ENCODE assay signal across 16 cellular contexts in the genomic region with DNA sequence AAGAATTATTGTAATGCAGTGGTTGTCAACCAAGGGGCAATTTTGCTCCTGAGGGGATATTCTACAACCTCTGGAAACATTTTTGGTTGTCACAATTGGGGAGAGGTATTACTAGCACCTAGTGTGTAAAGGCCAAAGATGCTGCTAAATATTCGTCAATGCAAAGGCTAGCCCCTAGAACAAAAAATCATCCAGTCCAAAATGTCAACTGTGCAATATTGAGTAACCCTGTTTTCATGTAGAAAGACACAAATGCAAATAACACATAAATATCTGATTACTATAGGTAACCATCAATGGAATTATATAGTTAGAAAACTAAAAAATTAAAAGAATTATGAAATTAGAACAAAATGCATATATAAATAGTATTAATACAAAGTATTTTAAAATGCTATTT. TPM values are rescaled to one million over a fixed set of nuclear protein-coding genes. Genes with fewer than 3 reads are reported as not detected.
DNase-seq lines count a peak whose midpoint lies in the region; ATAC-seq, FAIRE-seq and TF ChIP-seq lines count a peak whose summit lies in the region.
"Had no signal": no experiment of that assay in that cellular context is flagged by ENCODE, and none has a peak within 500 bp of the region (broad histone marks: within the 10 kb centered on the region; RNA-seq: fewer than 3 reads in every experiment).

No MANE protein-coding gene starts in this region.

- no peak overlapping the region for H2AK5ac ChIP-seq in mesenchymal stem cell (ENCODE audit: low read length, severe bottlenecking)

- TF ChIP-seq EP300 in HepG2 (IDR thresholded peaks at IDR 0.05; ENCODE audit: low read depth in 2 of 2, low read length in 2 of 2) (no peak), HepG2 (CRISPR knock-in tag; IDR thresholded peaks at IDR 0.05; ENCODE audit: borderline replicate concordance) (no peak)

- no peak overlapping the region for H4K91ac ChIP-seq in mesenchymal stem cell (ENCODE audit: low read length)

- no peak overlapping the region for H4K8ac ChIP-seq in mesenchymal stem cell (ENCODE audit: low read length)

- H2BK120ac ChIP-seq in mesenchymal stem cell (ENCODE audit: low read depth, low read length): no peak overlapping the region

- H3K14ac ChIP-seq in mesenchymal stem cell (ENCODE audit: low read length in 2 of 2): no peak overlapping the region

- H3K4me3 Mint-ChIP-seq in activated naive CD8-positive, alpha-beta T cell treated with anti-CD3 and anti-CD28 coated beads, Interleukin-2, amount 50 U/mL, for 24 hours: no peak overlapping the region
- H3K4me3 Mint-ChIP-seq: activated naive CD8-positive, alpha-beta T cell treated with anti-CD3 and anti-CD28 coated beads, Interleukin-2, amount 10 ng/mL, durations not matched to agents 7 days and 5 days; GM23338; naive B cell had no signal

- H3K4me2 ChIP-seq in HepG2 (ENCODE audit: low read depth, low read length) (peak overlapping the region; percentile 46), mesenchymal stem cell (ENCODE audit: low read length, poor library complexity, severe bottlenecking) (no peak overlapping the region)
- H3K4me2 ChIP-seq: GM23338 had no signal

- TF ChIP-seq POLR2A in HepG2 (IDR thresholded peaks at IDR 0.05; ENCODE audit: insufficient read depth in 1 of 2, low read depth in 2 of 2, low read length in 2 of 2) (no peak), right lobe of liver (IDR thresholded peaks at IDR 0.05) (no peak)

- H2BK12ac ChIP-seq in mesenchymal stem cell (ENCODE audit: low read length in 2 of 2): no peak overlapping the region

- H3K27ac ChIP-seq in HepG2 (ENCODE audit: extremely low read length, insufficient read depth, low read length) (peak overlapping the region; percentile 58), right lobe of liver (no peak overlapping the region), mesenchymal stem cell (ENCODE audit: low read length, poor library complexity, severe bottlenecking) (no peak overlapping the region)

- H3K9me3 ChIP-seq in HepG2 (ENCODE audit: low read length) (no peaks in the 10 kb centered on the region), right lobe of liver (no peaks in the 10 kb centered on the region), mesenchymal stem cell (ENCODE audit: control insufficient read depth, low read length) (no peaks in the 10 kb centered on the region)
- H3K9me3 ChIP-seq: Peyer's patch had no signal

- ATAC-seq in HepG2 (peak; percentile 33; the same call in 1 of the 3 replicates), right lobe of liver (no peak), GM18861 (IDR thresholded peaks at IDR 0.05; ENCODE audit: unreplicated experiment) (no peak), HG03159 (IDR thresholded peaks at IDR 0.05; ENCODE audit: unreplicated experiment) (no peak)
- ATAC-seq in activated naive CD8-positive, alpha-beta T cell treated with anti-CD3 and anti-CD28 coated beads, Interleukin-2, amount 50 U/mL, for 24 hours: no peak
- ATAC-seq: GM23338 had no signal

- WGBS in HepG2 (ENCODE audit: low lambda C conversion rate): 0% methylated on average over 1 of the region's 1 CpG
- WGBS in right lobe of liver (ENCODE audit: insufficient coverage, low coverage, low lambda C conversion rate, missing lambda C conversion rate): 0% methylated on average over 1 of the region's 1 CpG
- 60% methylated on average over 1 of the region's 1 CpG for whole genome bisulfite sequencing in mesenchymal stem cell

- no peak overlapping the region for H3K4me3 ChIP-seq in HepG2 (replicated peaks in 1 of 3; ENCODE audit: insufficient read depth in 1 of 3, low read depth in 2 of 3, low read length in 3 of 3)
- no peak overlapping the region for H3K4me3 ChIP-seq in right lobe of liver
- no peak overlapping the region for H3K4me3 ChIP-seq in mesenchymal stem cell (ENCODE audit: insufficient read depth in 1 of 2, low read depth in 1 of 2, low read length in 2 of 2)
- H3K4me3 ChIP-seq: GM23338, Peyer's patch had no signal

- TF ChIP-seq RAD21 in HepG2 (CRISPR knock-in tag; IDR thresholded peaks at IDR 0.05): no peak

- no peak overlapping the region for H3K23ac ChIP-seq in mesenchymal stem cell (ENCODE audit: low read length in 2 of 2)

- in situ Hi-C loops in HepG2 (cut with HindIII; ENCODE audit: extremely low pct_ligation_motif_present, low pct_unique_long_range_greater_than_20kb): no loop called here

- POLR2A ChIA-PET in HepG2 (lab: Yijun Ruan, JAX): no interaction called here

- peaks cover 8% of the 10 kb centered on the region; the same call in 1 of the 2 replicates for H4K20me1 ChIP-seq in HepG2 (ENCODE audit: insufficient read depth, low read length)

- no peaks in the 10 kb centered on the region for H3K9me3 Mint-ChIP-seq in activated naive CD8-positive, alpha-beta T cell treated with anti-CD3 and anti-CD28 coated beads, Interleukin-2, amount 50 U/mL, for 24 hours
- H3K9me3 Mint-ChIP-seq: activated naive CD8-positive, alpha-beta T cell treated with anti-CD3 and anti-CD28 coated beads, Interleukin-2, amount 10 ng/mL, durations not matched to agents 7 days and 5 days; GM23338; naive B cell had no signal

- H3K18ac ChIP-seq in mesenchymal stem cell (ENCODE audit: low read depth in 1 of 2, low read length in 2 of 2): no peak overlapping the region

- H3K4me1 ChIP-seq in HepG2 (ENCODE audit: insufficient read depth, low read length) (peaks cover 51% of the 10 kb centered on the region), right lobe of liver (no peaks in the 10 kb centered on the region), mesenchymal stem cell (ENCODE audit: control insufficient read depth, insufficient read depth, low read depth, low read length) (peaks cover 4% of the 10 kb centered on the region)

- peaks cover 11% of the 10 kb centered on the region for H3K79me2 ChIP-seq in HepG2 (ENCODE audit: insufficient read depth, low read length)

- DNase-seq in HepG2 (ENCODE audit: low spot score) (no peak), right lobe of liver (no peak), mesenchymal stem cell (no peak), HCEC 1CT (no peak)
- DNase-seq in activated naive CD8-positive, alpha-beta T cell treated with anti-CD3 and anti-CD28 coated beads, Interleukin-2, amount 50 U/mL, for 24 hours: no peak
- no peak for DNase-seq in activated CD4-positive, CD25-positive, alpha-beta regulatory T cell (lab: John Stamatoyannopoulos, UW)
- DNase-seq: activated naive CD8-positive, alpha-beta T cell treated with anti-CD3 and anti-CD28 coated beads, Interleukin-2, amount 10 ng/mL, durations not matched to agents 7 days and 5 days; DMS153; kidney glomerular epithelial cell; naive B cell; NCI-H2081 treated with DMSO at 0.1 percent for 48 hours; NCI-H69; Peyer's patch had no signal

- H3K4ac ChIP-seq in mesenchymal stem cell (ENCODE audit: low read depth in 1 of 2, low read length in 2 of 2): peak overlapping the region in 1 of 2 experiments; percentile 24

- intact Hi-C loops in HepG2 (cut with micrococcal nuclease; ENCODE audit: unreplicated experiment) (loop anchor here (2.0 kb wide), 1 partner anchor 26 kb away; a partner anchor contains a TSS), right lobe of liver (cut with DNase I) (no loop called here)

- peak overlapping the region; percentile 82 for H3K27ac Mint-ChIP-seq in activated naive CD8-positive, alpha-beta T cell treated with anti-CD3 and anti-CD28 coated beads, Interleukin-2, amount 50 U/mL, for 24 hours
- H3K27ac Mint-ChIP-seq: activated naive CD8-positive, alpha-beta T cell treated with anti-CD3 and anti-CD28 coated beads, Interleukin-2, amount 10 ng/mL, durations not matched to agents 7 days and 5 days; GM23338 had no signal

- no peak for TF ChIP-seq CTCF in HepG2 (CRISPR knock-in tag; IDR thresholded peaks at IDR 0.05)
- no peak for TF ChIP-seq CTCF in right lobe of liver (IDR thresholded peaks at IDR 0.05)

- H3K9ac ChIP-seq in HepG2 (ENCODE audit: insufficient read depth, low read depth, low read length) (no peak overlapping the region), mesenchymal stem cell (ENCODE audit: low read length) (peak overlapping the region; percentile 49)

- peaks cover 32% of the 10 kb centered on the region for H3K36me3 Mint-ChIP-seq in activated naive CD8-positive, alpha-beta T cell treated with anti-CD3 and anti-CD28 coated beads, Interleukin-2, amount 50 U/mL, for 24 hours (ENCODE audit: low read depth)

- no peak for FAIRE-seq in HepG2 (lab: Jason Lieb, UNC)

- H2AFZ ChIP-seq in HepG2 (ENCODE audit: low read length) (no peak overlapping the region), mesenchymal stem cell (ENCODE audit: low read depth, low read length) (no peak overlapping the region)
- H2AFZ ChIP-seq: GM23338 had no signal

- H3K36me3 ChIP-seq in HepG2 (replicated peaks in 1 of 2; ENCODE audit: control insufficient read depth in 1 of 2, insufficient read depth in 2 of 2, low read length in 2 of 2): peaks cover 0 to 28% of the 10 kb centered on the region in 2 experiments; a peak in 2 of 5 replicates
- H3K36me3 ChIP-seq in right lobe of liver: peaks cover 0 to 4% (median 0%) of the 10 kb centered on the region in 4 donors
- H3K36me3 ChIP-seq in mesenchymal stem cell (ENCODE audit: control insufficient read depth in 1 of 2, insufficient read depth in 2 of 2, low read depth in 1 of 2, low read length in 2 of 2): peaks cover 0 to 9% of the 10 kb centered on the region in 2 experiments
- H3K36me3 ChIP-seq: Peyer's patch had no signal

- no TSS peak for BruUV-seq in HepG2 (replicated peaks; lab: Mats Ljungman, UMichigan)

- H3K79me1 ChIP-seq in mesenchymal stem cell (replicated peaks; ENCODE audit: low read length, poor library complexity, severe bottlenecking): peaks cover 11% of the 10 kb centered on the region

- H3K27me3 ChIP-seq in HepG2 (ENCODE audit: control insufficient read depth in 1 of 2, insufficient read depth in 2 of 2, low read length in 2 of 2) (no peaks in the 10 kb centered on the region), right lobe of liver (no peaks in the 10 kb centered on the region), mesenchymal stem cell (ENCODE audit: control insufficient read depth in 1 of 2, insufficient read depth in 1 of 2, low read length in 2 of 2) (no peaks in the 10 kb centered on the region)
- H3K27me3 ChIP-seq: Peyer's patch had no signal

- peaks cover 86% of the 10 kb centered on the region for H3K4me1 Mint-ChIP-seq in activated naive CD8-positive, alpha-beta T cell treated with anti-CD3 and anti-CD28 coated beads, Interleukin-2, amount 50 U/mL, for 24 hours

- CTCF ChIA-PET in HepG2 (lab: Yijun Ruan, JAX; ENCODE audit: low intra/inter-chr PET ratio, low total read pairs): no interaction called here

- no peak overlapping the region for H2BK15ac ChIP-seq in mesenchymal stem cell (ENCODE audit: low read depth, poor library complexity, severe bottlenecking)

- H3K27me3 Mint-ChIP-seq in activated naive CD8-positive, alpha-beta T cell treated with anti-CD3 and anti-CD28 coated beads, Interleukin-2, amount 50 U/mL, for 24 hours: no peaks in the 10 kb centered on the region
- H3K27me3 Mint-ChIP-seq: activated naive CD8-positive, alpha-beta T cell treated with anti-CD3 and anti-CD28 coated beads, Interleukin-2, amount 10 ng/mL, durations not matched to agents 7 days and 5 days; naive B cell had no signal

- no peak overlapping the region for H2BK5ac ChIP-seq in mesenchymal stem cell (ENCODE audit: low read depth, low read length, poor library complexity, severe bottlenecking)

RNA-seq across cellular contexts. Expression of a gene that starts 26.1 kb away (rescaled TPM):
- total RNA-seq in HepG2 (2016; rRNA removed; fragmentation: Illumina TruSeq; extraction: Trizol) (17.5 and 24.6 TPM in 2 replicates), right lobe of liver (10 to 100 TPM in 5 of 6 experiments, 1 to 10 TPM in 1; 7.2 to 20.9 (median 10.6) TPM)
- 8.6 and 11.6 TPM in 2 replicates for total RNA-seq in HepG2 (2016; cell fraction: cytosol; rRNA removed; fragmentation: Illumina TruSeq; extraction: Trizol; ENCODE audit: low read depth)
- total RNA-seq in HepG2 (2016; cell fraction: insoluble cytoplasmic fraction; rRNA removed; fragmentation: Illumina TruSeq; extraction: Trizol): 16.8 and 25.9 TPM in 2 replicates
- 22.1 and 23.1 TPM in 2 replicates for total RNA-seq in HepG2 (2016; cell fraction: membrane; rRNA removed; fragmentation: Illumina TruSeq; extraction: Trizol)
- 26.1 and 27.7 TPM in 2 replicates for total RNA-seq in HepG2 (2016; cell fraction: nucleus; rRNA removed; fragmentation: Illumina TruSeq; extraction: Trizol)
- polyA plus RNA-seq in HepG2 (2011; rRNA removed): 21.8 and 24.6 TPM in 2 replicates
- 7.3 and 15.5 TPM in 2 replicates for polyA plus RNA-seq in HepG2 (2011; cell fraction: cytosol; rRNA removed)
- polyA plus RNA-seq in HepG2 (2011; cell fraction: nucleus; rRNA removed): 19.7 and 20.4 TPM in 2 replicates
- 22.5 and 23.9 TPM in 2 replicates for polyA plus RNA-seq in HepG2 (2012)
- 23.7 and 24.5 TPM in 2 replicates for polyA plus RNA-seq in HepG2 (2016; cell fraction: cytosol; fragmentation: Illumina TruSeq; extraction: Trizol; ENCODE audit: low read depth)
- 17.6 and 19.8 TPM in 2 replicates for polyA plus RNA-seq in HepG2 (2016; cell fraction: insoluble cytoplasmic fraction; fragmentation: Illumina TruSeq; extraction: Trizol; ENCODE audit: low read depth)
- polyA plus RNA-seq in HepG2 (2016; cell fraction: membrane; fragmentation: Illumina TruSeq; extraction: Trizol; ENCODE audit: low read depth): 26.8 and 29.2 TPM in 2 replicates
- polyA plus RNA-seq in HepG2 (2016; cell fraction: nucleus; fragmentation: Illumina TruSeq; extraction: Trizol; ENCODE audit: insufficient read depth, low read depth): 37.0 and 40.9 TPM in 2 replicates
- polyA minus RNA-seq in HepG2 (2011; rRNA and poly(A)+ RNA removed; ENCODE audit: low replicate concordance): 14.3 and 35.2 TPM in 2 replicates
- 9.7 and 12.7 TPM in 2 replicates for polyA minus RNA-seq in HepG2 (2011; cell fraction: cytosol; rRNA and poly(A)+ RNA removed)
- polyA minus RNA-seq in HepG2 (2011; cell fraction: nucleus; rRNA and poly(A)+ RNA removed): 37.2 and 37.9 TPM in 2 replicates
- polyA plus RNA-seq in mesenchymal stem cell (2013, experiment 1 of 2): 50.9 TPM
- polyA plus RNA-seq in mesenchymal stem cell (2013, experiment 2 of 2): 50.6 TPM
